ENCODE assay signal across 11 cellular contexts in genomic region chr11:48108231-48109045, GRCh38.
DNase-seq lines count a peak whose midpoint lies in the region; ATAC-seq and TF ChIP-seq lines count a peak whose summit lies in the region.
"Had no signal": no experiment of that assay in that cellular context is flagged by ENCODE, and none has a peak within 500 bp of the region (broad histone marks: within the 10 kb centered on the region; RNA-seq: fewer than 3 reads in every experiment).

No MANE protein-coding gene starts in this region.

- H3K4me3 ChIP-seq in right lobe of liver = no peak overlapping the region
- no peak overlapping the region for H3K4me3 ChIP-seq in tibial nerve
- H3K4me3 ChIP-seq: upper lobe of right lung had no signal

- POLR2A ChIA-PET in WTC11 (lab: Charles Lee) = interaction anchor here (0.6 kb wide), 1 partner anchor 98 kb away, joined by 3 read pairs; no protein-coding TSS in a partner anchor

- TF ChIP-seq EP300 in tibial nerve (IDR thresholded peaks at IDR 0.05) = no peak

- intact Hi-C loops in right lobe of liver (cut with DNase I) = loop anchor here in 1 of 2 donors (5.0 kb wide), 2 partner anchors 161 to 176 kb away; no protein-coding TSS in a partner anchor

- H3K36me3 Mint-ChIP-seq in activated naive CD4-positive, alpha-beta T cell treated with anti-CD3 and anti-CD28 coated beads, Interleukin-2, amount 50 U/mL, for 24 hours = peaks cover 3% of the 10 kb centered on the region
- no peaks in the 10 kb centered on the region for H3K36me3 Mint-ChIP-seq in WTC11

- H3K36me3 ChIP-seq in right lobe of liver (no peaks in the 10 kb centered on the region), tibial nerve (peaks cover 0 to 3% (median 0%) of the 10 kb centered on the region in 3 donors)
- H3K36me3 ChIP-seq: upper lobe of right lung had no signal

- H3K9me3 Mint-ChIP-seq in activated naive CD4-positive, alpha-beta T cell treated with anti-CD3 and anti-CD28 coated beads, Interleukin-2, amount 50 U/mL, for 24 hours = no peaks in the 10 kb centered on the region
- no peaks in the 10 kb centered on the region for H3K9me3 Mint-ChIP-seq in WTC11

- TF ChIP-seq POLR2A in right lobe of liver (IDR thresholded peaks at IDR 0.05) = no peak
- TF ChIP-seq POLR2A in tibial nerve (IDR thresholded peaks at IDR 0.05) = no peak

- H3K27me3 ChIP-seq in right lobe of liver (no peaks in the 10 kb centered on the region), tibial nerve (no peaks in the 10 kb centered on the region)
- H3K27me3 ChIP-seq: upper lobe of right lung had no signal

- H3K9me3 ChIP-seq in right lobe of liver = no peaks in the 10 kb centered on the region
- no peaks in the 10 kb centered on the region for H3K9me3 ChIP-seq in tibial nerve
- H3K9me3 ChIP-seq: upper lobe of right lung had no signal

- ATAC-seq in WTC11 (no peak), right lobe of liver (peak; percentile 3 to 19 (median 16)), GM21723 (IDR thresholded peaks at IDR 0.05; ENCODE audit: unreplicated experiment) (no peak)

- H3K27me3 Mint-ChIP-seq in activated naive CD4-positive, alpha-beta T cell treated with anti-CD3 and anti-CD28 coated beads, Interleukin-2, amount 50 U/mL, for 24 hours = no peaks in the 10 kb centered on the region
- H3K27me3 Mint-ChIP-seq in WTC11 (ENCODE audit: low read depth) = no peaks in the 10 kb centered on the region

- H3K4me1 Mint-ChIP-seq in activated naive CD4-positive, alpha-beta T cell treated with anti-CD3 and anti-CD28 coated beads, Interleukin-2, amount 50 U/mL, for 24 hours = peaks cover 57% of the 10 kb centered on the region
- peaks cover 22% of the 10 kb centered on the region for H3K4me1 Mint-ChIP-seq in WTC11

- H3K4me1 ChIP-seq in right lobe of liver (peaks cover 0 to 67% (median 16%) of the 10 kb centered on the region in 4 donors), tibial nerve (peaks cover 0 to 68% (median 48%) of the 10 kb centered on the region in 4 donors)

- DNase-seq in activated naive CD4-positive, alpha-beta T cell treated with Interleukin-2 at 50 U/mL for 16 hours = no peak
- DNase-seq in WTC11 (ENCODE audit: low spot score) = no peak
- DNase-seq in right lobe of liver = peak in 1 of 3 donors; percentile 50
- no peak for DNase-seq in tibial nerve (ENCODE audit: low spot score in 2 of 2)
- no peak for DNase-seq in SHP77 (lab: John Stamatoyannopoulos, UW)
- no peak for DNase-seq in RPMI8226
- DNase-seq: activated CD4-positive, alpha-beta T cell treated with anti-CD3 and anti-CD28 coated beads, Interleukin-2, amount 50 U/mL, for 48 hours; posterior cingulate gyrus; upper lobe of right lung had no signal

- 28% methylated on average over 11 of the region's 11 CpGs for WGBS in right lobe of liver (ENCODE audit: insufficient coverage, low coverage, low lambda C conversion rate, missing lambda C conversion rate)
- 74 to 76% methylated on average over 11 of the region's 11 CpGs for WGBS in tibial nerve, 2 donors

- H3K27ac ChIP-seq in right lobe of liver (peak overlapping the region in 1 of 3 donors; percentile 58), tibial nerve (peak overlapping the region in 3 of 4 donors; percentile 28 to 63 (median 45))
- H3K27ac ChIP-seq: upper lobe of right lung had no signal

- peak overlapping the region; percentile 85 for H3K27ac Mint-ChIP-seq in activated naive CD4-positive, alpha-beta T cell treated with anti-CD3 and anti-CD28 coated beads, Interleukin-2, amount 50 U/mL, for 24 hours
- peak overlapping the region; percentile 54 for H3K27ac Mint-ChIP-seq in WTC11

- CTCF ChIA-PET in WTC11 (lab: Charles Lee) = interaction anchor here (0.7 to 5.8 kb wide), 24 partner anchors 9 to 244 kb away, joined by 3 to 60 read pairs (median 4); no protein-coding TSS in a partner anchor

- TF ChIP-seq CTCF in WTC11 (IDR thresholded peaks at IDR 0.05) (no peak), right lobe of liver (IDR thresholded peaks at IDR 0.05) (no peak), tibial nerve (IDR thresholded peaks at IDR 0.05) (no peak)

- H3K4me3 Mint-ChIP-seq in activated naive CD4-positive, alpha-beta T cell treated with anti-CD3 and anti-CD28 coated beads, Interleukin-2, amount 50 U/mL, for 24 hours = peak overlapping the region; percentile 55
- no peak overlapping the region for H3K4me3 Mint-ChIP-seq in WTC11

TF ChIP-seq in WTC11, 78 proteins besides CTCF, POLR2A, EP300 and RAD21 (continues in another document):
- no peak for TF ChIP-seq ATF6 (CRISPR knock-in tag; IDR thresholded peaks at IDR 0.05)
- TF ChIP-seq ZNF532 (CRISPR knock-in tag; IDR thresholded peaks at IDR 0.05; ENCODE audit: borderline replicate concordance) = no peak
- no peak for TF ChIP-seq NFATC4 (CRISPR knock-in tag; IDR thresholded peaks at IDR 0.05)
- TF ChIP-seq ZNF121 (CRISPR knock-in tag; IDR thresholded peaks at IDR 0.05) = no peak
- TF ChIP-seq FOXP4 (CRISPR knock-in tag; IDR thresholded peaks at IDR 0.05) = no peak
- TF ChIP-seq GRHL2 (CRISPR knock-in tag; IDR thresholded peaks at IDR 0.05; ENCODE audit: insufficient replicate concordance, severe bottlenecking) = no peak
- TF ChIP-seq USF2 (CRISPR knock-in tag; IDR thresholded peaks at IDR 0.05) = no peak
- TF ChIP-seq PRRX2 (CRISPR knock-in tag; IDR thresholded peaks at IDR 0.05) = no peak
- TF ChIP-seq ZNF396 (CRISPR knock-in tag; IDR thresholded peaks at IDR 0.05; ENCODE audit: borderline replicate concordance) = no peak
- no peak for TF ChIP-seq CREM (CRISPR knock-in tag; IDR thresholded peaks at IDR 0.05)
- TF ChIP-seq TEAD1 (CRISPR knock-in tag; IDR thresholded peaks at IDR 0.05) = no peak

Comparison
In these comparisons a context has a peak if more than half of its experiments do, and no peak if none do; other contexts are left out.
1. ATAC-seq: peak in right lobe of liver (4 of 4); none in WTC11 (single experiment) and GM21723 (single experiment).